2 cellular contexts compared by ENCODE assay signal in the genomic region with DNA sequence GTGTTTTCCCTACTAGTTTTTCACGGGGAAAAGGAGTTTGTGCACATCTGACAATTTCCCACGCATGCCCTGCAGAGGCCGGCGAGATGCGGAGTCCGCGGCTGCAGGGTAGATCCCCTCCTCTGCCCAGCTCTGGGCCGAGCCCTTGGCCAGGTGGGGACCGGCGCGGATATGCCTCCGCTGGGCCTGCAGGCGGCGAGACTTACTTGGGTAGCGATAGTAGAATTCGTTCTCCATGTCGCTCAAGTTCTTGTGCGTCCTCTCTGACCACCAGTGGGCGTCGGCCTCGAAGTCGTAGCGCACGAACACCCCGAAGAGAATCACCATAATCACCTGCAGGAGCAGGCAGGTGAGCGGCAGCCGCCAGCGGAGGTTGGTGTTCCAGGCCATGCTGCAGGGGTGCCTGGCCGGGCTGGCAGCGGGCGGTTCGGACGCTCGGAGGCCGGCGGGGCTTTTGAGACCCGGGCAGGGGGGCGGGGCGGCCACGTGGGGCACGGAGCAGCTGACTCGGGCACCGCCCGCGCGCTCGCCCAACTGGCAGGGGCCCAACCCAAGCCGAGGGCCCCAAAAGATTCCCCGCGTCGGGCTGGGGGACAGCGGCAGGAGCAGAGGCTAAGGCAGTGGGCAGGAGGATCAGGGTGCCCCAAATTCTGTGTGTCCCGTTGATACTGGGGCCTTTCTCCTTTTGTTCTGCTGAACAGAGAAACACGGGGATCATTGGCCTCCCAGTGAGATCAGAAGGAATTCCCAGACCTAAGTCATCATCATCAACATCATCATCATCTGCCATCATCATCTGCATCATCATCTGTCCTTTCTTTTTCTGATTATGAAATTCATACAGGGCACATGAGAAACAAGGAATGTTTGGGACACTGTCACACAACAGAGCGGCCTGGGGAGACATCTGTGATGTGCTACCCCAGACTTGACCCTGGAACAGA.
TF ChIP-seq lines count a peak whose summit lies in the region.

A gene (minus strand): TSS at position 429 of the 944 bp plus-strand sequence. CDS start 39 bp downstream, at position 390.

TF ChIP-seq in IMR-90, 13 proteins besides CTCF, POLR2A, EP300 and RAD21:
- TF ChIP-seq BHLHE40 (IDR thresholded peaks at IDR 0.05; ENCODE audit: low read depth, low read length) (no peak), RCOR1 (IDR thresholded peaks at IDR 0.05; ENCODE audit: insufficient replicate concordance, low read length) (no peak), RFX5 (IDR thresholded peaks at IDR 0.05; ENCODE audit: low read depth, low read length) (no peak)
- TF ChIP-seq, protein P1, sequence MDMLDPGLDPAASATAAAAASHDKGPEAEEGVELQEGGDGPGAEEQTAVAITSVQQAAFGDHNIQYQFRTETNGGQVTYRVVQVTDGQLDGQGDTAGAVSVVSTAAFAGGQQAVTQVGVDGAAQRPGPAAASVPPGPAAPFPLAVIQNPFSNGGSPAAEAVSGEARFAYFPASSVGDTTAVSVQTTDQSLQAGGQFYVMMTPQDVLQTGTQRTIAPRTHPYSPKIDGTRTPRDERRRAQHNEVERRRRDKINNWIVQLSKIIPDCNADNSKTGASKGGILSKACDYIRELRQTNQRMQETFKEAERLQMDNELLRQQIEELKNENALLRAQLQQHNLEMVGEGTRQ (IDR thresholded peaks at IDR 0.05; ENCODE audit: low read depth, low read length), result peak; percentile 44; the same call in 1 of the 2 replicates
- TF ChIP-seq, protein P2, sequence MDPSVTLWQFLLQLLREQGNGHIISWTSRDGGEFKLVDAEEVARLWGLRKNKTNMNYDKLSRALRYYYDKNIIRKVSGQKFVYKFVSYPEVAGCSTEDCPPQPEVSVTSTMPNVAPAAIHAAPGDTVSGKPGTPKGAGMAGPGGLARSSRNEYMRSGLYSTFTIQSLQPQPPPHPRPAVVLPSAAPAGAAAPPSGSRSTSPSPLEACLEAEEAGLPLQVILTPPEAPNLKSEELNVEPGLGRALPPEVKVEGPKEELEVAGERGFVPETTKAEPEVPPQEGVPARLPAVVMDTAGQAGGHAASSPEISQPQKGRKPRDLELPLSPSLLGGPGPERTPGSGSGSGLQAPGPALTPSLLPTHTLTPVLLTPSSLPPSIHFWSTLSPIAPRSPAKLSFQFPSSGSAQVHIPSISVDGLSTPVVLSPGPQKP (IDR thresholded peaks at IDR 0.05; ENCODE audit: borderline replicate concordance, low read depth, low read length), result no peak

TF ChIP-seq in GM12878, 131 proteins besides CTCF, POLR2A, EP300 and RAD21:
- peak in 1 of 2 experiments; percentile 10; a peak in 1 of 4 replicates for TF ChIP-seq BHLHE40 (IDR thresholded peaks at IDR 0.05; ENCODE audit: borderline replicate concordance in 1 of 2, low read depth in 2 of 2, low read length in 1 of 2)
- TF ChIP-seq, protein P3, sequence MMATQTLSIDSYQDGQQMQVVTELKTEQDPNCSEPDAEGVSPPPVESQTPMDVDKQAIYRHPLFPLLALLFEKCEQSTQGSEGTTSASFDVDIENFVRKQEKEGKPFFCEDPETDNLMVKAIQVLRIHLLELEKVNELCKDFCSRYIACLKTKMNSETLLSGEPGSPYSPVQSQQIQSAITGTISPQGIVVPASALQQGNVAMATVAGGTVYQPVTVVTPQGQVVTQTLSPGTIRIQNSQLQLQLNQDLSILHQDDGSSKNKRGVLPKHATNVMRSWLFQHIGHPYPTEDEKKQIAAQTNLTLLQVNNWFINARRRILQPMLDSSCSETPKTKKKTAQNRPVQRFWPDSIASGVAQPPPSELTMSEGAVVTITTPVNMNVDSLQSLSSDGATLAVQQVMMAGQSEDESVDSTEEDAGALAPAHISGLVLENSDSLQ (IDR thresholded peaks at IDR 0.05), result peak; percentile 60; the same call in 1 of the 2 replicates
- no peak for TF ChIP-seq SP1 (IDR thresholded peaks at IDR 0.05; ENCODE audit: low read depth, low read length)
